ENCODE assay signal across 13 cellular contexts in the genomic region with DNA sequence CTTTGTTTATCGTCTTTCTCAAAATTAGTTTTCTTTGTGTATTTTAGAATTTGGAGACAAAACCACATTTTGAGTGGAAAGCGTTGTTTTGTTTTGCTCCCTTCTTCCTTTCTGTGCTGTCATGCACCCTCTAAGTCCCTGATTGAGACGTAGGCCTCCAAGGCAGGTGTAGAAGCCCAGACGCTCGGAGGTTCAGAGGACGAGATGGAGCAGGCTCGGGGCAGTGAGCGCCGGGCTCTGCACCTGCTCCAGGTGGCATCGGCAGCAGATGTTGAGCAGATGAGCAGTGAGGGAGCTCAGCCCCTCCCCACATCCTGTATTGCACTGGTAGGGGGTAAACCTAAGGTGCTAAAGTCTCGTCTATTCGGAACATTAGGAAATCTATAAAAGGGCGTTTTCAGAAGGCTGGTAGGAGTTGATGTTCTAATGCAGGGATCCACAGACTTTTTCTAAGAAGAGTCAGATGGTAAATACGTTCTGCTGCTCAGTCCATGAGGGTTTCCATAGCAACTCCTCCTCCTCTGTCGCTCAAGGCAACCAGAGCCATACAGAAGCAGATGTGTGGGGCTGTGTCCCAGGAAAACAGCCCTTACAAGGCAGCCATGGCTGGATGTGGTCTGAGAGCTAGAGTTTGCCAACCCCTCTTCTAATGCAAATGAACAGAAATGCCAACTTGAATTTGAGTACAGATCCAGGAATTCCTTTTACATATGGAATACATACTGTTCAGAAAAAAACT.
DNase-seq lines count a peak whose midpoint lies in the region; ATAC-seq and TF ChIP-seq lines count a peak whose summit lies in the region.
"Had no signal": no experiment of that assay in that cellular context is flagged by ENCODE, and none has a peak within 500 bp of the region (broad histone marks: within the 10 kb centered on the region; RNA-seq: fewer than 3 reads in every experiment).

No MANE protein-coding gene starts in this region.

- no peak for ATAC-seq in omental fat pad (ENCODE audit: low FRiP score)
- no peak for ATAC-seq in stimulated activated naive B cell treated with anti-CD40 and anti-IgM and Interleukin-4, amounts not matched to agents 10 μg/mL and 1 μg/mL and 100 μg/mL, for 72 hours (replicated peaks)
- ATAC-seq: stimulated activated naive CD8-positive, alpha-beta T cell treated with anti-CD3 and anti-CD28 coated beads, Interleukin-15, Interleukin-2, amounts not matched to agents 100 U/mL and 50 U/mL, for 24 hours had no signal

- no peaks in the 10 kb centered on the region for H3K36me3 Mint-ChIP-seq in brain
- H3K36me3 Mint-ChIP-seq in stimulated activated naive B cell treated with anti-CD40 and anti-IgM and Interleukin-4, amounts not matched to agents 10 μg/mL and 1 μg/mL and 100 μg/mL, for 72 hours: no peaks in the 10 kb centered on the region
- H3K36me3 Mint-ChIP-seq: activated naive CD8-positive, alpha-beta T cell had no signal

- peak overlapping the region in 3 of 5 experiments; percentile 17 to 71 (median 45) for H3K27ac Mint-ChIP-seq in brain
- no peak overlapping the region for H3K27ac Mint-ChIP-seq in stimulated activated naive B cell treated with anti-CD40 and anti-IgM and Interleukin-4, amounts not matched to agents 10 μg/mL and 1 μg/mL and 100 μg/mL, for 72 hours
- H3K27ac Mint-ChIP-seq: activated CD4-positive, alpha-beta T cell treated with anti-CD3 and anti-CD28 coated beads, Interleukin-2, amount 10 ng/mL, durations not matched to agents 24 days and 14 days; activated naive CD8-positive, alpha-beta T cell had no signal

- H3K27me3 Mint-ChIP-seq in brain: peaks cover under 1% of the 10 kb centered on the region
- H3K27me3 Mint-ChIP-seq in stimulated activated naive B cell treated with anti-CD40 and anti-IgM and Interleukin-4, amounts not matched to agents 10 μg/mL and 1 μg/mL and 100 μg/mL, for 72 hours: peaks cover 22 to 26% of the 10 kb centered on the region in 2 donors
- H3K27me3 Mint-ChIP-seq: activated CD4-positive, alpha-beta T cell treated with anti-CD3 and anti-CD28 coated beads, Interleukin-2, amount 10 ng/mL, durations not matched to agents 24 days and 14 days had no signal

- H3K9me3 Mint-ChIP-seq in brain: no peaks in the 10 kb centered on the region
- no peaks in the 10 kb centered on the region for H3K9me3 Mint-ChIP-seq in stimulated activated naive B cell treated with anti-CD40 and anti-IgM and Interleukin-4, amounts not matched to agents 10 μg/mL and 1 μg/mL and 100 μg/mL, for 72 hours
- H3K9me3 Mint-ChIP-seq: activated CD4-positive, alpha-beta T cell treated with anti-CD3 and anti-CD28 coated beads, Interleukin-2, amount 10 ng/mL, durations not matched to agents 24 days and 14 days had no signal

- DNase-seq in NCI-H2196 (lab: John Stamatoyannopoulos, UW; ENCODE audit: unreplicated experiment) (peak; percentile 29), NCI-H2196 treated with DMSO at 0.1 percent for 48 hours (lab: John Stamatoyannopoulos, UW; ENCODE audit: unreplicated experiment) (no peak), NCI-H345 treated with DMSO at 0.1 percent for 48 hours (lab: John Stamatoyannopoulos, UW; ENCODE audit: unreplicated experiment) (peak; percentile 85), superior temporal gyrus (ENCODE audit: extremely low spot score) (peak; percentile 53), omental fat pad (ENCODE audit: low spot score) (no peak), amniotic stem cell (lab: John Stamatoyannopoulos, UW) (no peak)
- DNase-seq in stimulated activated naive B cell treated with anti-CD40 and anti-IgM and Interleukin-4, amounts not matched to agents 10 μg/mL and 1 μg/mL and 100 μg/mL, for 72 hours: no peak
- DNase-seq: activated CD4-positive, alpha-beta T cell treated with anti-CD3 and anti-CD28 coated beads, Interleukin-2, amount 10 ng/mL, durations not matched to agents 24 days and 14 days; activated T-cell treated with anti-CD3 and anti-CD28 coated beads, Interleukin-2, amount 50 U/mL, for 1 hour; effector CD8-positive, alpha-beta T cell; stimulated activated naive CD8-positive, alpha-beta T cell treated with anti-CD3 and anti-CD28 coated beads, Interleukin-15, Interleukin-2, amounts not matched to agents 100 U/mL and 50 U/mL, for 24 hours had no signal

- no peak for TF ChIP-seq CTCF in brain (conservative IDR thresholded peaks at IDR 0.05)
- TF ChIP-seq CTCF in omental fat pad (IDR thresholded peaks at IDR 0.05): no peak

- peak overlapping the region in 2 of 5 experiments; percentile 2 to 37 for H3K4me3 Mint-ChIP-seq in brain
- no peak overlapping the region for H3K4me3 Mint-ChIP-seq in stimulated activated naive B cell treated with anti-CD40 and anti-IgM and Interleukin-4, amounts not matched to agents 10 μg/mL and 1 μg/mL and 100 μg/mL, for 72 hours
- H3K4me3 Mint-ChIP-seq: activated CD4-positive, alpha-beta T cell treated with anti-CD3 and anti-CD28 coated beads, Interleukin-2, amount 10 ng/mL, durations not matched to agents 24 days and 14 days; activated naive CD8-positive, alpha-beta T cell had no signal

- peaks cover 62% of the 10 kb centered on the region for H3K4me1 Mint-ChIP-seq in brain
- H3K4me1 Mint-ChIP-seq in stimulated activated naive B cell treated with anti-CD40 and anti-IgM and Interleukin-4, amounts not matched to agents 10 μg/mL and 1 μg/mL and 100 μg/mL, for 72 hours: no peaks in the 10 kb centered on the region
- H3K4me1 Mint-ChIP-seq: activated CD4-positive, alpha-beta T cell treated with anti-CD3 and anti-CD28 coated beads, Interleukin-2, amount 10 ng/mL, durations not matched to agents 24 days and 14 days had no signal

Comparison
In these comparisons a context has a peak if more than half of its experiments do, and no peak if none do; other contexts are left out.
1. DNase-seq: peak in NCI-H2196 (single experiment), NCI-H345 treated with DMSO at 0.1 percent for 48 hours (single experiment) and superior temporal gyrus (single experiment); none in NCI-H2196 treated with DMSO at 0.1 percent for 48 hours (single experiment), omental fat pad (single experiment), amniotic stem cell (single experiment) and stimulated activated naive B cell treated with anti-CD40 and anti-IgM and Interleukin-4, amounts not matched to agents 10 μg/mL and 1 μg/mL and 100 μg/mL, for 72 hours (single experiment).